ENCODE assay signal across 8 cellular contexts in genomic region chr1:76901158-76901767, GRCh38. TPM values are rescaled to one million over a fixed set of nuclear protein-coding genes. Genes with fewer than 3 reads are reported as not detected.
A peak's percentile ranks its signal among the peaks of the same experiment; 100 is the strongest.
DNase-seq lines count a peak whose midpoint lies in the region; ATAC-seq and TF ChIP-seq lines count a peak whose summit lies in the region.

No MANE protein-coding gene starts in this region.

- H3K4me3 ChIP-seq in WERI-Rb-1 (ENCODE audit: low read depth, low read length) (no peak overlapping the region), fibroblast of villous mesenchyme (ENCODE audit: low read depth, low read length) (no peak overlapping the region), skeletal muscle cell (ENCODE audit: low read depth, low read length) (no peak overlapping the region), ascending aorta (no peak overlapping the region)

- intact Hi-C loops in ascending aorta (cut with DNase I): no loop called here

- peaks cover 49% of the 10 kb centered on the region for H3K36me3 ChIP-seq in WERI-Rb-1
- H3K36me3 ChIP-seq in ascending aorta: no peaks in the 10 kb centered on the region

- H3K27ac ChIP-seq in WERI-Rb-1 (no peak overlapping the region), ascending aorta (no peak overlapping the region)

- no peaks in the 10 kb centered on the region for H3K4me1 ChIP-seq in ascending aorta

- ATAC-seq in GM18870 (IDR thresholded peaks at IDR 0.05; ENCODE audit: unreplicated experiment): peak; percentile 98
- ATAC-seq in HG02973 (IDR thresholded peaks at IDR 0.05; ENCODE audit: unreplicated experiment): peak; percentile 98

- H3K9me3 ChIP-seq in WERI-Rb-1 (ENCODE audit: severe bottlenecking) (no peaks in the 10 kb centered on the region), ascending aorta (no peaks in the 10 kb centered on the region)

- peak; percentile 32 for DNase-seq in COLO829 (ENCODE audit: low spot score)
- DNase-seq in NCI-H146 treated with DMSO at 0.1 percent for 48 hours (lab: John Stamatoyannopoulos, UW; ENCODE audit: unreplicated experiment): peak; percentile 51
- DNase-seq in WERI-Rb-1: peak; percentile 50
- DNase-seq in fibroblast of villous mesenchyme (ENCODE audit: low read depth): peak; percentile 51
- DNase-seq in skeletal muscle cell (ENCODE audit: low read depth): peak; percentile 27
- no peak for DNase-seq in ascending aorta (ENCODE audit: low spot score in 2 of 2)

- TF ChIP-seq CTCF in WERI-Rb-1 (IDR thresholded peaks at IDR 0.05; ENCODE audit: low read depth, low read length) (peak; percentile 83), fibroblast of villous mesenchyme (IDR thresholded peaks at IDR 0.05; ENCODE audit: insufficient read depth, low read depth, low read length) (peak; percentile 82), ascending aorta (IDR thresholded peaks at IDR 0.05) (peak in 1 of 3 experiments; percentile 20)

- H3K27me3 ChIP-seq in WERI-Rb-1 (ENCODE audit: insufficient read depth, low read depth, severe bottlenecking) (no peaks in the 10 kb centered on the region), ascending aorta (no peaks in the 10 kb centered on the region)

RNA-seq across cellular contexts. Expression of gene ST6GALNAC5, which starts 34.0 kb away (rescaled TPM):
- total RNA-seq in fibroblast of villous mesenchyme (114 and 155 TPM in 2 replicates), ascending aorta (32.9 TPM)

Comparison
In these comparisons a context has a peak if more than half of its experiments do, and no peak if none do; other contexts are left out.
1. DNase-seq: peak in COLO829 (single experiment), NCI-H146 treated with DMSO at 0.1 percent for 48 hours (single experiment), WERI-Rb-1 (single experiment), fibroblast of villous mesenchyme (single experiment) and skeletal muscle cell (single experiment); none in ascending aorta (0 of 2).